ENCODE assay signal across 8 cellular contexts in the genomic region with DNA sequence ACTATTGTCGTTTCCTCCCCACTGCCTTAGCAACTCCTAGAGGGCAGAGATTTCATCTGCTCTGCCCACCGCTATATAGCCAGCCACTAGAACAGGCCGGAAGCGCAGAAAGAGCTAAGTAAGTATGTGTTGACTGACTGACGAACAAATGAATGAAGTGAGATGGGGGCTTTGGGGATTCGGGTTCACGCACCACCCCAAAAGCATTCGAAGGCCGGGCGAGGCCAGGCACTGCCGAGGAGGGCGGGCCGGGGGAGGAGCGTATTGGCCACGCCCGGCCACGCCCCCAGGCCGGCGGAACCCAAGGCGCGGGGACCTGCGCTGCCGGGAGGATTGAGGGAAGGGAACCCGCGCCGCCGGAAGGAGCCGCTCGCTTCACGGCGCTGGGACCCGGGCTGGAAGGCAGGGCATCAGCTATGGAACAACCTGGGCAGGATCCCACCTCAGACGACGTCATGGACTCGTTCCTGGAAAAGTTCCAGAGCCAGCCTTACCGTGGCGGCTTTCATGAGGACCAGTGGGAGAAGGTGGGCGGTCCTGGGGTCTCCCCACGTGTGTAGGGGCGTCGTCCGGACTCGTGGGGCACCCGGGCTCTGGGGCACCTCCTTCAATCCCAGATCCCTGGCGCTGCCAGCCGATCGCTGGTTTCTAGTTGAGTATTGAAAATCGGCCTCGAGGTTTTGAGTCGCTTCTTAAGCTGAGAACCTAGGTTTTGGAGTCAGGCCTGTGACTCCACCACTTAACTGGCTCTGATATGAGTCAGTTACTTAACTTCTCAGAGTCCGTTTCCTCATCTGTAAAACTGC. TPM values are rescaled to one million over a fixed set of nuclear protein-coding genes. Genes with fewer than 3 reads are reported as not detected.
A peak's percentile ranks its signal among the peaks of the same experiment; 100 is the strongest.
DNase-seq lines count a peak whose midpoint lies in the region; ATAC-seq and TF ChIP-seq lines count a peak whose summit lies in the region.

A gene with protein sequence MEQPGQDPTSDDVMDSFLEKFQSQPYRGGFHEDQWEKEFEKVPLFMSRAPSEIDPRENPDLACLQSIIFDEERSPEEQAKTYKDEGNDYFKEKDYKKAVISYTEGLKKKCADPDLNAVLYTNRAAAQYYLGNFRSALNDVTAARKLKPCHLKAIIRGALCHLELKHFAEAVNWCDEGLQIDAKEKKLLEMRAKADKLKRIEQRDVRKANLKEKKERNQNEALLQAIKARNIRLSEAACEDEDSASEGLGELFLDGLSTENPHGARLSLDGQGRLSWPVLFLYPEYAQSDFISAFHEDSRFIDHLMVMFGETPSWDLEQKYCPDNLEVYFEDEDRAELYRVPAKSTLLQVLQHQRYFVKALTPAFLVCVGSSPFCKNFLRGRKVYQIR (plus strand): TSS at position 369 of the 806 bp plus-strand sequence. CDS start 48 bp downstream, at position 417.

- no peaks in the 10 kb centered on the region for H3F3A ChIP-seq in smooth muscle cell (ENCODE audit: low read depth)

- in situ Hi-C loops in mammary epithelial cell (cut with MboI; ENCODE audit: low sequenced_read_pairs in 2 of 2): no loop called here

- H3K36me3 ChIP-seq in A673 (ENCODE audit: insufficient read depth, low read length, poor library complexity, severe bottlenecking) (peaks cover 16% of the 10 kb centered on the region), mammary epithelial cell (ENCODE audit: insufficient read depth, low read length) (peaks cover 15% of the 10 kb centered on the region), smooth muscle cell (ENCODE audit: low read depth) (peaks cover 9% of the 10 kb centered on the region)

- peak; percentile 91 for DNase-seq in A673 (ENCODE audit: low spot score)
- peak; percentile 91 for DNase-seq in NCI-H2171 treated with DMSO at 0.1 percent for 48 hours (lab: John Stamatoyannopoulos, UW)
- DNase-seq in mammary epithelial cell: peak; percentile 85
- DNase-seq in iPS-NIHi7 (ENCODE audit: extremely low spot score): peak; percentile 99
- peak; percentile 69 for DNase-seq in smooth muscle cell (lab: John Stamatoyannopoulos, UW; ENCODE audit: unreplicated experiment)

- H4K20me1 ChIP-seq in mammary epithelial cell (ENCODE audit: insufficient read depth, low read length): no peaks in the 10 kb centered on the region
- no peaks in the 10 kb centered on the region for H4K20me1 ChIP-seq in smooth muscle cell (ENCODE audit: low read depth)

- H3K4me2 ChIP-seq in mammary epithelial cell (ENCODE audit: insufficient read depth, low read depth, low read length): peak within 1 kb of the TSS; percentile 80
- peak within 1 kb of the TSS; percentile 86 for H3K4me2 ChIP-seq in smooth muscle cell

- H3K4me1 ChIP-seq in A673 (ENCODE audit: insufficient read depth, low read length, poor library complexity, severe bottlenecking) (peaks cover 7% of the 10 kb centered on the region), mammary epithelial cell (ENCODE audit: insufficient read depth, low read length) (peaks cover 4% of the 10 kb centered on the region), smooth muscle cell (ENCODE audit: low read depth) (peaks cover 7% of the 10 kb centered on the region)

- POLR2A ChIA-PET in A673 (lab: Charles Lee; ENCODE audit: low non-redundant PET): interaction anchor here (0.5 kb wide), 1 partner anchor 171 kb away, joined by 9 read pairs; a partner anchor contains a TSS

- H3K9me3 ChIP-seq in A673 (ENCODE audit: low read depth, low read length, poor library complexity, severe bottlenecking) (no peaks in the 10 kb centered on the region), mammary epithelial cell (replicated peaks; ENCODE audit: insufficient read depth, low read length) (no peaks in the 10 kb centered on the region), smooth muscle cell (replicated peaks; ENCODE audit: low read depth) (no peaks in the 10 kb centered on the region)

- peaks cover 7% of the 10 kb centered on the region for H3K27me3 ChIP-seq in A673 (replicated peaks; ENCODE audit: insufficient read depth, low read depth, low read length, poor library complexity)
- no peaks in the 10 kb centered on the region for H3K27me3 ChIP-seq in mammary epithelial cell (ENCODE audit: insufficient read depth, low read length)
- H3K27me3 ChIP-seq in smooth muscle cell (ENCODE audit: low read depth): peaks cover 8% of the 10 kb centered on the region

- ATAC-seq in GM18861 (IDR thresholded peaks at IDR 0.05; ENCODE audit: unreplicated experiment) (peak; percentile 81), HG03095 (IDR thresholded peaks at IDR 0.05; ENCODE audit: unreplicated experiment) (peak; percentile 98)

- intact Hi-C loops in A673 (cut with micrococcal nuclease; ENCODE audit: unreplicated experiment): no loop called here
- intact Hi-C loops in mammary epithelial cell (cut with micrococcal nuclease): loop anchor here (1.0 to 2.0 kb wide), 2 partner anchors 49 to 86 kb away; a partner anchor contains a TSS

- WGBS in mammary epithelial cell (ENCODE audit: low coverage, missing lambda C conversion rate): 3% methylated on average over 26 of the region's 51 CpGs
- 3% methylated on average over 43 of the region's 51 CpGs for WGBS in smooth muscle cell (ENCODE audit: low lambda C conversion rate)

- BruUV-seq in A673 (replicated peaks; lab: Mats Ljungman, UMichigan) (TSS peak; percentile 65), mammary epithelial cell (replicated peaks; lab: Mats Ljungman, UMichigan) (TSS peak; percentile 77)

- H3K9ac ChIP-seq in mammary epithelial cell (ENCODE audit: insufficient read depth, low read length) (peak within 1 kb of the TSS; percentile 89), smooth muscle cell (ENCODE audit: low read depth) (peak within 1 kb of the TSS; percentile 84)

- H2AFZ ChIP-seq in mammary epithelial cell (ENCODE audit: low read depth, low read length): peak within 1 kb of the TSS; percentile 97
- H2AFZ ChIP-seq in smooth muscle cell (ENCODE audit: low read depth): peak within 1 kb of the TSS; percentile 96

- dilution Hi-C loops in mammary epithelial cell (cut with HindIII; ENCODE audit: low sequenced_read_pairs): no loop called here

- H3K4me3 ChIP-seq in A673 (ENCODE audit: low read depth, low read length, poor library complexity, severe bottlenecking) (peak within 1 kb of the TSS; percentile 95), WI38 (ENCODE audit: low read depth, low read length) (peak within 1 kb of the TSS; percentile 88), mammary epithelial cell (replicated peaks in 1 of 3; ENCODE audit: insufficient read depth in 1 of 3, low read depth in 2 of 3, low read length in 3 of 3) (peak within 1 kb of the TSS; percentile 47 to 94 (median 60)), smooth muscle cell (peak within 1 kb of the TSS; percentile 90)

- H3K79me2 ChIP-seq in mammary epithelial cell (ENCODE audit: insufficient read depth, low read length) (peaks cover 37% of the 10 kb centered on the region), smooth muscle cell (ENCODE audit: low read depth) (peaks cover 17% of the 10 kb centered on the region)

- CTCF ChIA-PET in A673 (lab: Charles Lee): no interaction called here
- CTCF ChIA-PET in mammary epithelial cell (lab: Charles Lee; ENCODE audit: low non-redundant PET): interaction anchor here (0.7 kb wide), 1 partner anchor 713 kb away, joined by 4 read pairs; no protein-coding TSS in a partner anchor

- TF ChIP-seq CTCF in A673 (conservative IDR thresholded peaks at IDR 0.05; ENCODE audit: low read depth, low read length) (no peak), WI38 (IDR thresholded peaks at IDR 0.05; ENCODE audit: low read depth, low read length) (no peak), mammary epithelial cell (conservative IDR thresholded peaks at IDR 0.05 in 1 of 2, IDR thresholded peaks at IDR 0.05 in 1 of 2; ENCODE audit: extremely low read depth in 1 of 2, insufficient read depth in 1 of 2, low read depth in 1 of 2, low read length in 2 of 2) (peak in 1 of 2 donors; percentile 16), smooth muscle cell (IDR thresholded peaks at IDR 0.05; ENCODE audit: borderline replicate concordance, insufficient read depth, poor library complexity, severe bottlenecking) (no peak)

- H3K27ac ChIP-seq in A673 (ENCODE audit: low read depth, low read length, poor library complexity, severe bottlenecking): peak within 1 kb of the TSS; percentile 65
- peak within 1 kb of the TSS; percentile 85 for H3K27ac ChIP-seq in mammary epithelial cell (ENCODE audit: insufficient read depth, low read depth, low read length)
- H3K27ac ChIP-seq in smooth muscle cell (ENCODE audit: low read depth): peak within 1 kb of the TSS; percentile 51

RNA-seq across cellular contexts. Expression of the gene that starts here (rescaled TPM):
- total RNA-seq in A673 (2021) (25.5 and 26.1 TPM in 2 replicates), mammary epithelial cell (10 to 100 TPM; 22.7 to 29.2 TPM), smooth muscle cell (12.6 and 14.7 TPM in 2 replicates)
- polyA plus RNA-seq in mammary epithelial cell (28.1 TPM), smooth muscle cell (27.3 and 27.4 TPM in 2 replicates)
- polyA minus RNA-seq in mammary epithelial cell: 31.8 TPM

Comparison
In these comparisons a context has a peak if more than half of its experiments do, and no peak if none do; other contexts are left out.
1. Peak in every context shown above with its lines: DNase-seq, ATAC-seq, H3K4me3 ChIP-seq and H3K27ac ChIP-seq.